7 cellular contexts compared by ENCODE assay signal in genomic region chr18:76426738-76427305, GRCh38.
DNase-seq lines count a peak whose midpoint lies in the region; ATAC-seq and TF ChIP-seq lines count a peak whose summit lies in the region.

No MANE protein-coding gene starts in this region.

- ATAC-seq in HG03097 (IDR thresholded peaks at IDR 0.05; ENCODE audit: low FRiP score, unreplicated experiment), result no peak
- no peak for ATAC-seq in GM18909 (IDR thresholded peaks at IDR 0.05; ENCODE audit: poor library complexity, unreplicated experiment)

- 70% methylated on average over 8 of the region's 8 CpGs for WGBS in esophagus muscularis mucosa
- 57% methylated on average over 8 of the region's 8 CpGs for WGBS in prostate gland

- no peaks in the 10 kb centered on the region for H3K36me3 ChIP-seq in esophagus muscularis mucosa
- H3K36me3 ChIP-seq in prostate gland, result no peaks in the 10 kb centered on the region

- H3K27ac ChIP-seq in esophagus muscularis mucosa (replicated peaks in 1 of 4) (no peak overlapping the region), prostate gland (no peak overlapping the region)

- intact Hi-C loops in esophagus muscularis mucosa (cut with DNase I), result no loop called here
- intact Hi-C loops in prostate gland (cut with DNase I), result loop anchor here (2.0 kb wide), 1 partner anchor 28 kb away; no protein-coding TSS in a partner anchor

- no peaks in the 10 kb centered on the region for H3K27me3 ChIP-seq in esophagus muscularis mucosa
- no peaks in the 10 kb centered on the region for H3K27me3 ChIP-seq in prostate gland (replicated peaks; ENCODE audit: insufficient read depth)

- H3K4me3 ChIP-seq in esophagus muscularis mucosa, result no peak overlapping the region
- no peak overlapping the region for H3K4me3 ChIP-seq in prostate gland

- TF ChIP-seq POLR2A in esophagus muscularis mucosa (IDR thresholded peaks at IDR 0.05; ENCODE audit: low read depth) (no peak), prostate gland (IDR thresholded peaks at IDR 0.05) (no peak)

- DNase-seq in GM10266 (ENCODE audit: extremely low spot score) (no peak), NCI-H510A (lab: John Stamatoyannopoulos, UW) (peak; percentile 29), esophagus muscularis mucosa (ENCODE audit: extremely low spot score) (no peak), prostate gland (ENCODE audit: low spot score) (peak; percentile 49), superior temporal gyrus (ENCODE audit: extremely low spot score) (no peak)

- TF ChIP-seq EP300 in esophagus muscularis mucosa (IDR thresholded peaks at IDR 0.05), result no peak

- H3K9me3 ChIP-seq in esophagus muscularis mucosa, result no peaks in the 10 kb centered on the region
- no peaks in the 10 kb centered on the region for H3K9me3 ChIP-seq in prostate gland

- peak; percentile 51 for TF ChIP-seq CTCF in GM10266 (IDR thresholded peaks at IDR 0.05; ENCODE audit: control insufficient read depth, insufficient read depth, low read depth, missing control alignments)
- TF ChIP-seq CTCF in esophagus muscularis mucosa (IDR thresholded peaks at IDR 0.05), result peak; percentile 30 to 65 (median 43)
- peak in 3 of 4 experiments; percentile 62 to 70 (median 62) for TF ChIP-seq CTCF in prostate gland (IDR thresholded peaks at IDR 0.05)

- peaks cover 14 to 59% (median 52%) of the 10 kb centered on the region in 4 donors for H3K4me1 ChIP-seq in esophagus muscularis mucosa
- peaks cover 2% of the 10 kb centered on the region for H3K4me1 ChIP-seq in prostate gland (replicated peaks)

Comparison
In these comparisons a context has a peak if more than half of its experiments do, and no peak if none do; other contexts are left out.
1. DNase-seq: peak in NCI-H510A (single experiment) and prostate gland (single experiment); none in GM10266 (single experiment), esophagus muscularis mucosa (single experiment) and superior temporal gyrus (single experiment).
2. Peak in every context shown above with its lines, with median percentiles within 50 percentile points of each other: CTCF ChIP-seq.